Comparison of ENCODE assay signal across 24 cellular contexts in genomic region chr6:161482517-161482903, GRCh38.
A peak's percentile ranks its signal among the peaks of the same experiment; 100 is the strongest.
DNase-seq lines count a peak whose midpoint lies in the region; ATAC-seq and TF ChIP-seq lines count a peak whose summit lies in the region.
"Had no signal": no experiment of that assay in that cellular context is flagged by ENCODE, and none has a peak within 500 bp of the region (broad histone marks: within the 10 kb centered on the region; RNA-seq: fewer than 3 reads in every experiment).

No MANE protein-coding gene starts in this region.

- no peak for ATAC-seq in HG02852 (IDR thresholded peaks at IDR 0.05; ENCODE audit: unreplicated experiment)
- ATAC-seq: activated naive CD4-positive, alpha-beta T cell treated with anti-CD3 and anti-CD28 coated beads, Interleukin-2, amount 50 U/mL, for 72 hours; activated T-helper 17 cell treated with anti-CD3 and anti-CD28 coated beads, Interleukin-2, amount 50 U/mL, for 72 hours had no signal

- no peaks in the 10 kb centered on the region for H3K36me3 ChIP-seq in skeletal muscle satellite cell (ENCODE audit: insufficient read depth, low read length)
- H3K36me3 ChIP-seq: uterus, WERI-Rb-1 had no signal

- no peaks in the 10 kb centered on the region for H3K27me3 ChIP-seq in skeletal muscle satellite cell (ENCODE audit: control insufficient read depth, insufficient read depth, low read length)
- H3K27me3 ChIP-seq: testis, uterus had no signal

- peak overlapping the region; percentile 22 for H3K9ac ChIP-seq in skeletal muscle satellite cell (ENCODE audit: low read depth, low read length)

- DNase-seq in SK-MEL-5 (ENCODE audit: low read depth, low spot score) = peak; percentile 99
- peak; percentile 34 for DNase-seq in fibroblast of mammary gland (ENCODE audit: low read depth)
- DNase-seq in mucosa of gallbladder (ENCODE audit: low spot score) = peak; percentile 16
- DNase-seq in DMS79 (lab: John Stamatoyannopoulos, UW) = no peak
- no peak for DNase-seq in cerebellar nuclear complex (lab: John Stamatoyannopoulos, UW)
- DNase-seq in LoVo (ENCODE audit: low spot score) = no peak
- DNase-seq: activated CD8-positive, alpha-beta memory T cell treated with anti-CD3 and anti-CD28 coated beads, Interleukin-2, amount 50 U/mL, for 4 hours; CD4-positive, CD25-positive, alpha-beta regulatory T cell; DMS153; endodermal cell; GF-D8; HCEC 1CT; immature natural killer cell; Karpas-422; NCI-H1694 treated with DMSO at 0.1 percent for 48 hours; NCI-H82; stimulated activated CD4-positive, alpha-beta T cell treated with anti-CD3 and anti-CD28 coated beads, Interleukin-1b, Interleukin-23, amount 100 ng/mL, for 48 hours; testis; uterus; WERI-Rb-1 had no signal

- H3K4me2 ChIP-seq in skeletal muscle satellite cell (ENCODE audit: low read length) = no peak overlapping the region

- no peaks in the 10 kb centered on the region for H3K9me3 ChIP-seq in skeletal muscle satellite cell (replicated peaks; ENCODE audit: low read length)
- H3K9me3 ChIP-seq: testis, uterus had no signal

- no peak for TF ChIP-seq CTCF in fibroblast of mammary gland (conservative IDR thresholded peaks at IDR 0.05; ENCODE audit: control insufficient read depth, insufficient read depth, low read depth, low read length)

- H3K4me3 ChIP-seq in fibroblast of mammary gland (ENCODE audit: control insufficient read depth, low read depth, low read length) = no peak overlapping the region
- H3K4me3 ChIP-seq in skeletal muscle satellite cell (ENCODE audit: low read length) = no peak overlapping the region
- H3K4me3 ChIP-seq: testis, uterus had no signal

- in situ Hi-C loops in SK-MEL-5 (cut with HindIII; ENCODE audit: low pct_unique_long_range_greater_than_20kb, low sequenced_read_pairs) = no loop called here

- peaks cover 25% of the 10 kb centered on the region for H3K4me1 ChIP-seq in skeletal muscle satellite cell (ENCODE audit: control insufficient read depth, insufficient read depth, low read length)
- H3K4me1 ChIP-seq: testis, uterus had no signal

Comparison
In these comparisons a context has a peak if more than half of its experiments do, and no peak if none do; other contexts are left out.
1. DNase-seq: peak in SK-MEL-5 (single experiment), fibroblast of mammary gland (single experiment) and mucosa of gallbladder (single experiment); none in DMS79 (single experiment), cerebellar nuclear complex (0 of 2) and LoVo (single experiment).